1 cellular context compared by ENCODE assay signal in genomic region chr5:82351754-82352145, GRCh38.
TF ChIP-seq lines count a peak whose summit lies in the region.

No MANE protein-coding gene starts in this region.

TF ChIP-seq in IMR-90, 13 proteins besides CTCF, POLR2A, EP300 and RAD21 (continued from another document):
- TF ChIP-seq BHLHE40 (IDR thresholded peaks at IDR 0.05; ENCODE audit: low read depth, low read length), result no peak
- no peak for TF ChIP-seq FOS (IDR thresholded peaks at IDR 0.05; ENCODE audit: low read depth, low read length)
